In genomic region chr12:58804749-58805148, GRCh38 we compare ENCODE assay signal across 8 cellular contexts.
DNase-seq lines count a peak whose midpoint lies in the region; ATAC-seq, FAIRE-seq and TF ChIP-seq lines count a peak whose summit lies in the region.

No MANE protein-coding gene starts in this region.

- ATAC-seq in GM19023 (IDR thresholded peaks at IDR 0.05; ENCODE audit: unreplicated experiment) = no peak
- no peak for ATAC-seq in naive thymus-derived CD4-positive, alpha-beta T cell

- H3K36me3 ChIP-seq in HEK293 (ENCODE audit: control insufficient read depth in 2 of 2, insufficient read depth in 1 of 2, low read length in 2 of 2) = no peaks in the 10 kb centered on the region
- no peaks in the 10 kb centered on the region for H3K36me3 ChIP-seq in kidney epithelial cell (ENCODE audit: control insufficient read depth, insufficient read depth, low read length)
- no peaks in the 10 kb centered on the region for H3K36me3 ChIP-seq in vagina
- H3K36me3 ChIP-seq in naive thymus-derived CD4-positive, alpha-beta T cell (ENCODE audit: control insufficient read depth in 2 of 3, insufficient read depth in 3 of 3, low read length in 3 of 3) = no peaks in the 10 kb centered on the region

- H3K9me3 Mint-ChIP-seq in naive thymus-derived CD4-positive, alpha-beta T cell = peaks cover 0 to 9% (median 0%) of the 10 kb centered on the region in 11 donors

- peaks cover 0 to 4% (median 0%) of the 10 kb centered on the region in 5 donors for H3K27me3 Mint-ChIP-seq in naive thymus-derived CD4-positive, alpha-beta T cell

- intact Hi-C loops in vagina (cut with DNase I) = no loop called here
- intact Hi-C loops in naive thymus-derived CD4-positive, alpha-beta T cell (cut with micrococcal nuclease) = no loop called here

- no peaks in the 10 kb centered on the region for H3K36me3 Mint-ChIP-seq in naive thymus-derived CD4-positive, alpha-beta T cell

- H3K27me3 ChIP-seq in kidney epithelial cell (ENCODE audit: control insufficient read depth, insufficient read depth, low read length) = no peaks in the 10 kb centered on the region
- no peaks in the 10 kb centered on the region for H3K27me3 ChIP-seq in vagina
- no peaks in the 10 kb centered on the region for H3K27me3 ChIP-seq in naive thymus-derived CD4-positive, alpha-beta T cell (ENCODE audit: control insufficient read depth in 2 of 2, insufficient read depth in 2 of 2, low read length in 2 of 2)

- TF ChIP-seq POLR2A in GM12891 (IDR thresholded peaks at IDR 0.05; ENCODE audit: low read depth, low read length) (no peak), vagina (IDR thresholded peaks at IDR 0.05) (no peak)

- H3K4me3 ChIP-seq in HEK293 (ENCODE audit: low read depth, low read length) (no peak overlapping the region), kidney epithelial cell (ENCODE audit: low read depth, low read length) (no peak overlapping the region), vagina (no peak overlapping the region)
- H3K4me3 ChIP-seq in naive thymus-derived CD4-positive, alpha-beta T cell (ENCODE audit: low read length) = no peak overlapping the region

- POLR2A ChIA-PET in HEK293 (lab: Yijun Ruan, JAX) = no interaction called here
- POLR2A ChIA-PET in naive thymus-derived CD4-positive, alpha-beta T cell (lab: Charles Lee) = no interaction called here

- TF ChIP-seq CTCF in HEK293 (tag by site-specific recombination; IDR thresholded peaks at IDR 0.05) (no peak), kidney epithelial cell (IDR thresholded peaks at IDR 0.05; ENCODE audit: insufficient read depth, low read length, poor library complexity, severe bottlenecking) (peak; percentile 45), vagina (IDR thresholded peaks at IDR 0.05) (no peak)

- FAIRE-seq in GM12891 (lab: Jason Lieb, UNC) = peak; percentile 20

- CTCF ChIA-PET in HEK293 (lab: Yijun Ruan, JAX) = interaction anchor here (1.1 to 1.2 kb wide), 2 partner anchors 8 to 28 kb away, joined by 3 read pairs; no protein-coding TSS in a partner anchor
- CTCF ChIA-PET in naive thymus-derived CD4-positive, alpha-beta T cell (lab: Charles Lee) = no interaction called here

- no peak for DNase-seq in GM12891 (ENCODE audit: insufficient read length, low spot score)
- DNase-seq in NCI-H524 treated with DMSO at 0.1 percent for 48 hours (lab: John Stamatoyannopoulos, UW) = peak; percentile 2
- no peak for DNase-seq in kidney epithelial cell (ENCODE audit: low read depth)
- DNase-seq in vagina (ENCODE audit: extremely low spot score in 2 of 2) = no peak
- no peak for DNase-seq in activated CD8-positive, alpha-beta memory T cell treated with anti-CD3 and anti-CD28 coated beads for 24 hours
- no peak for DNase-seq in naive thymus-derived CD4-positive, alpha-beta T cell

- no peak overlapping the region for H3K27ac Mint-ChIP-seq in naive thymus-derived CD4-positive, alpha-beta T cell

- H3K4me1 ChIP-seq in HEK293 (ENCODE audit: control insufficient read depth, insufficient read depth, low read length) (no peaks in the 10 kb centered on the region), vagina (no peaks in the 10 kb centered on the region)
- no peaks in the 10 kb centered on the region for H3K4me1 ChIP-seq in naive thymus-derived CD4-positive, alpha-beta T cell (ENCODE audit: control insufficient read depth in 2 of 2, insufficient read depth in 2 of 2, low read length in 2 of 2)

- H3K27ac ChIP-seq in HEK293 (ENCODE audit: extremely low read depth, low read depth, low read length) = no peak overlapping the region
- H3K27ac ChIP-seq in vagina = no peak overlapping the region
- H3K27ac ChIP-seq in naive thymus-derived CD4-positive, alpha-beta T cell (ENCODE audit: low read depth, low read length) = no peak overlapping the region

- H3K4me3 Mint-ChIP-seq in naive thymus-derived CD4-positive, alpha-beta T cell = no peak overlapping the region

- H3K4me1 Mint-ChIP-seq in naive thymus-derived CD4-positive, alpha-beta T cell = no peaks in the 10 kb centered on the region

- H3K9me3 ChIP-seq in HEK293 (ENCODE audit: control insufficient read depth, insufficient read depth, low read depth, low read length) (no peaks in the 10 kb centered on the region), vagina (no peaks in the 10 kb centered on the region)
- H3K9me3 ChIP-seq in naive thymus-derived CD4-positive, alpha-beta T cell (ENCODE audit: control insufficient read depth in 2 of 3, low read length in 3 of 3) = no peaks in the 10 kb centered on the region

TF ChIP-seq in GM12891, 5 proteins besides CTCF, POLR2A, EP300 and RAD21:
- TF ChIP-seq POLR2AphosphoS5 (IDR thresholded peaks at IDR 0.05; ENCODE audit: low read depth, low read length) = no peak
- TF ChIP-seq POU2F2 (IDR thresholded peaks at IDR 0.05; ENCODE audit: low read depth, low read length) = no peak
- no peak for TF ChIP-seq PAX5 (IDR thresholded peaks at IDR 0.05; ENCODE audit: insufficient read depth, low read length, severe bottlenecking)
- no peak for TF ChIP-seq SPI1 (IDR thresholded peaks at IDR 0.05; ENCODE audit: low read depth, low read length)
- no peak for TF ChIP-seq TAF1 (IDR thresholded peaks at IDR 0.05; ENCODE audit: low read depth, low read length)

TF ChIP-seq in HEK293, 187 proteins besides CTCF, POLR2A, EP300 and RAD21:
- no peak for TF ChIP-seq AEBP2 (tag by site-specific recombination; IDR thresholded peaks at IDR 0.05; ENCODE audit: borderline replicate concordance)
- no peak for TF ChIP-seq ZNF302 (tag by site-specific recombination; IDR thresholded peaks at IDR 0.05; ENCODE audit: low read depth)
- TF ChIP-seq ZNF26 (tag by site-specific recombination; IDR thresholded peaks at IDR 0.05) = no peak
- peak; percentile 98; the same call in 1 of the 2 replicates for TF ChIP-seq MZF1 (tag by site-specific recombination; IDR thresholded peaks at IDR 0.05; ENCODE audit: borderline replicate concordance)
- TF ChIP-seq ZNF626 (tag by site-specific recombination; IDR thresholded peaks at IDR 0.05) = no peak
- no peak for TF ChIP-seq ZNF292 (tag by site-specific recombination; IDR thresholded peaks at IDR 0.05; ENCODE audit: borderline replicate concordance, low read depth)
- no peak for TF ChIP-seq ZNF19 (tag by site-specific recombination; IDR thresholded peaks at IDR 0.05; ENCODE audit: low read depth)
- peak; percentile 65 for TF ChIP-seq ATF2 (tag by site-specific recombination; IDR thresholded peaks at IDR 0.05; ENCODE audit: low read depth)
- no peak for TF ChIP-seq ZSCAN30 (tag by site-specific recombination; IDR thresholded peaks at IDR 0.05)
- no peak for TF ChIP-seq ZNF561 (tag by site-specific recombination; IDR thresholded peaks at IDR 0.05; ENCODE audit: borderline replicate concordance)
- TF ChIP-seq GLI4 (tag by site-specific recombination; IDR thresholded peaks at IDR 0.05) = no peak
